Comparison of ENCODE assay signal across 27 cellular contexts in the genomic region with DNA sequence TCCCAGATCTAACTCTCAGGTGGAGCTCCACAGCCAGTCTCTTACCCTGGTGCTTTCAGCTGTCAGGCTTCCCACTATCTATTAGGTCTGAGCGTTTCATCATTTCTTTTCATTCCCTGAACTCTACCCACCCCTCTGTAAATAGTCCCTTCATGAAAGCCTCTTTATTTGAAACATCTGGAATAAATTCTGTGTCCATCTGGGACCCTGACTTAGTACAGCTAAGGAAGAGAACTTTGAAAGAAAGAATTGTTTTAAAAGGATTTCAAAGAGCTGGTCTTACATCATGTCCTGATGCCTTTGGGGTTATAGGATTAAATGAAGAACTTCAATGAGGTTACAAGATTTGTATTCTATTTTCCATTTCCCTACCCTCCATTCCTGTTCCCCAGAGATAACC.
"Had no signal": no experiment of that assay in that cellular context is flagged by ENCODE, and none has a peak within 500 bp of the region (broad histone marks: within the 10 kb centered on the region; RNA-seq: fewer than 3 reads in every experiment).

No MANE protein-coding gene starts in this region.

- H3K27me3 ChIP-seq: esophagus muscularis mucosa, foreskin keratinocyte, neutrophil, spleen, stomach, thyroid gland, vagina had no signal

- H3K4me1 Mint-ChIP-seq: immature natural killer cell; naive thymus-derived CD4-positive, alpha-beta T cell; nephron progenitor cell had no signal

- H3K9me3 ChIP-seq: neutrophil, prostate gland, thyroid gland, vagina had no signal

- ATAC-seq: foreskin keratinocyte; left colon; naive thymus-derived CD4-positive, alpha-beta T cell; right cardiac atrium had no signal

- H3K9ac ChIP-seq: parathyroid adenoma had no signal

- DNase-seq: dermis blood vessel endothelial cell; effector memory CD4-positive, alpha-beta T cell; foreskin keratinocyte; glutamatergic neuron; hypothalamus; immature natural killer cell; islet precursor cell; kidney glomerular epithelial cell; left colon; mesenchymal stem cell; midbrain; naive thymus-derived CD4-positive, alpha-beta T cell; nephron progenitor cell; right cardiac atrium; spleen; stimulated activated CD4-positive, alpha-beta T cell treated with anti-CD3 and anti-CD28 coated beads, Interleukin-2, amount 100 ng/mL, for 48 hours; stimulated activated naive CD4-positive, alpha-beta T cell treated with Interleukin-2 at 50 U/mL for 16 hours; stomach; thyroid gland; trophoblast cell had no signal

- H2AFZ ChIP-seq: parathyroid adenoma had no signal

- H3K27ac ChIP-seq: coronary artery, esophagus muscularis mucosa, foreskin keratinocyte, neutrophil, parathyroid adenoma, prostate gland, skin epidermis, spleen, stomach, thyroid gland, vagina had no signal

- H3K4me3 Mint-ChIP-seq: immature natural killer cell; naive thymus-derived CD4-positive, alpha-beta T cell; nephron progenitor cell had no signal

- H3K4me3 ChIP-seq: coronary artery, esophagus muscularis mucosa, prostate gland, skin epidermis, spleen, stomach, thyroid gland, vagina had no signal

- H3K4me1 ChIP-seq: esophagus muscularis mucosa, foreskin keratinocyte, parathyroid adenoma, prostate gland, spleen, stomach, thyroid gland, vagina had no signal

- H3K27me3 Mint-ChIP-seq: naive thymus-derived CD4-positive, alpha-beta T cell had no signal

- H3K36me3 Mint-ChIP-seq: immature natural killer cell; naive thymus-derived CD4-positive, alpha-beta T cell had no signal

- H3K36me3 ChIP-seq: esophagus muscularis mucosa, neutrophil, prostate gland, spleen, stomach, thyroid gland, vagina had no signal

- H3K27ac Mint-ChIP-seq: immature natural killer cell; naive thymus-derived CD4-positive, alpha-beta T cell had no signal
